ENCODE assay signal across 8 cellular contexts in the genomic region with DNA sequence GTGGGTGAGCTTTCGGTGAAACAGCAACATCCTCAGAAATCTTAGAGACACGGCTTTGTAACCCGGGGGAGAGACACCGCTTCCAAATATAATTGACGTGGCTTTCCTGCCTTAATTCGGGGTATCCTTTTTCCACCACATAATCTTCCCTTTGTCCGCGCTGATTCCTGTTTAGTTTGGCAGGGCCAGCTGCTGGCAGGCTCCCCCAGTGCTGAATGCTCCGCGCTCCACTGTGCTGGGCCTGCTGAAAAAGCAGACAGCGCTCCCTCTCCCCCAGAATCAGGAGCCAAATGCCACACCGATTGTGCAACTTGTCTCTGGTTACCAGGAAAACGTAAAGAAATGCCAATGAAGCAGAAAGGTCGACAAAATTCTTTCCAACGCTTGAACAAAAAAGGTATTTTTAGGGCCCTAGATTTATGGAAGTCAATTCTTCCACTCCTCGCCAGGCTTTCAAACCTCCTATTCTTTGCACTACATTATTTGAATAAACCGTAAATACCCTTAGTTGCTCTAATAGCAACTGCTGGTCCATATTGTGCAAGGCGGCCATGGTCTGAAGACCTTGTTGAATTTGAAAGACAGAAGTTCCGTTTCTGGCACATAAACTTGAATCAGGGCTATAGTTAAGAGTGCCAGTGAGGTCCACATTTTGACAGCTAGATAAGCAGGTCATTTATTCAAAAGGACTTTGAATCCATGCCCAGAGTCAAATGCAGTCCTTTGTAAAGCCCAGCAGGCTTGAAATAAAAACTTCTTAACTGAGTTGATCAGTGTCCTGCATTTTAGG.
DNase-seq lines count a peak whose midpoint lies in the region; ATAC-seq, FAIRE-seq and TF ChIP-seq lines count a peak whose summit lies in the region.

No MANE protein-coding gene starts in this region.

- TF ChIP-seq CTCF in body of pancreas (IDR thresholded peaks at IDR 0.05), result no peak
- TF ChIP-seq CTCF in stomach (IDR thresholded peaks at IDR 0.05), result no peak
- TF ChIP-seq CTCF in lower leg skin (IDR thresholded peaks at IDR 0.05), result no peak

- TF ChIP-seq EP300 in stomach (IDR thresholded peaks at IDR 0.05), result no peak

- H3K4me3 ChIP-seq in body of pancreas, result no peak overlapping the region
- peak overlapping the region in 3 of 4 donors; percentile 18 to 31 (median 21) for H3K4me3 ChIP-seq in stomach
- no peak overlapping the region for H3K4me3 ChIP-seq in lower leg skin (ENCODE audit: low read depth, poor library complexity, severe bottlenecking)

- peak; percentile 54 for DNase-seq in NCI-H2196 (lab: John Stamatoyannopoulos, UW; ENCODE audit: unreplicated experiment)
- peak; percentile 34 to 63 (median 60) for DNase-seq in body of pancreas
- DNase-seq in kidney glomerular epithelial cell (lab: John Stamatoyannopoulos, UW), result peak; percentile 82
- peak; percentile 65 for DNase-seq in stomach
- DNase-seq in GM19239 (ENCODE audit: insufficient read length, low spot score), result no peak
- no peak for DNase-seq in lower leg skin (ENCODE audit: low spot score in 2 of 2)

- H3K27ac ChIP-seq in body of pancreas (peak overlapping the region; percentile 13 to 77 (median 74)), stomach (peak overlapping the region; percentile 73 to 81 (median 76))

- FAIRE-seq in GM19239 (lab: Jason Lieb, UNC), result no peak

- no peaks in the 10 kb centered on the region for H3K36me3 ChIP-seq in body of pancreas (replicated peaks in 1 of 2; ENCODE audit: insufficient read depth in 1 of 2, low read depth in 2 of 2)
- no peaks in the 10 kb centered on the region for H3K36me3 ChIP-seq in stomach

- H3K9me3 ChIP-seq in body of pancreas (no peaks in the 10 kb centered on the region), stomach (no peaks in the 10 kb centered on the region)

- intact Hi-C loops in body of pancreas (cut with DNase I) (no loop called here), stomach (cut with DNase I; ENCODE audit: low total_unique reads) (no loop called here), lower leg skin (cut with DNase I; ENCODE audit: low total_unique reads) (no loop called here)

- no peaks in the 10 kb centered on the region for H3K27me3 ChIP-seq in body of pancreas
- no peaks in the 10 kb centered on the region for H3K27me3 ChIP-seq in stomach

- 42 to 54% methylated on average over 19 of the region's 19 CpGs for WGBS in body of pancreas, 2 donors
- WGBS in stomach, 5 donors, result 19 to 46% (median 22%) methylated on average over 19 of the region's 19 CpGs
- WGBS in lower leg skin, 2 donors, result 73 to 82% methylated on average over 19 of the region's 19 CpGs

- ATAC-seq in body of pancreas (peak; percentile 81), HG02973 (IDR thresholded peaks at IDR 0.05; ENCODE audit: unreplicated experiment) (no peak), GM18511 (IDR thresholded peaks at IDR 0.05; ENCODE audit: unreplicated experiment) (no peak)

- TF ChIP-seq POLR2A in body of pancreas (IDR thresholded peaks at IDR 0.05) (no peak), stomach (IDR thresholded peaks at IDR 0.05) (no peak), lower leg skin (IDR thresholded peaks at IDR 0.05) (no peak)

- H3K4me1 ChIP-seq in body of pancreas (peaks cover 21% of the 10 kb centered on the region), stomach (peaks cover 5 to 22% (median 11%) of the 10 kb centered on the region in 4 donors)

Comparison
In these comparisons a context has a peak if more than half of its experiments do, and no peak if none do; other contexts are left out.
1. DNase-seq: peak in NCI-H2196 (single experiment), body of pancreas (4 of 4), kidney glomerular epithelial cell (single experiment) and stomach (single experiment); none in GM19239 (single experiment) and lower leg skin (0 of 2).
2. H3K4me3 ChIP-seq: peak in stomach (3 of 4); none in body of pancreas (0 of 2) and lower leg skin (single experiment).